ENCODE assay signal across 23 cellular contexts in genomic region chr16:69273009-69273408, GRCh38. TPM values are rescaled to one million over a fixed set of nuclear protein-coding genes. Genes with fewer than 3 reads are reported as not detected.
DNase-seq lines count a peak whose midpoint lies in the region; ATAC-seq and TF ChIP-seq lines count a peak whose summit lies in the region.
"Had no signal": no experiment of that assay in that cellular context is flagged by ENCODE, and none has a peak within 500 bp of the region (broad histone marks: within the 10 kb centered on the region; RNA-seq: fewer than 3 reads in every experiment).

No MANE protein-coding gene starts in this region.

- H3K9me2 ChIP-seq in GM23248 (ENCODE audit: insufficient read depth) = no peaks in the 10 kb centered on the region

- H3K4me3 ChIP-seq in GM23248 (no peak overlapping the region), brain microvascular endothelial cell (ENCODE audit: low read depth, low read length) (no peak overlapping the region), fibroblast of villous mesenchyme (ENCODE audit: low read depth, low read length) (no peak overlapping the region), neural progenitor cell (no peak overlapping the region), mucosa of descending colon (no peak overlapping the region), ascending aorta (no peak overlapping the region)
- H3K4me3 ChIP-seq: coronary artery, tibial nerve had no signal

- H3K4me1 Mint-ChIP-seq in neural progenitor cell = no peaks in the 10 kb centered on the region
- H3K4me1 Mint-ChIP-seq: naive thymus-derived CD8-positive, alpha-beta T cell had no signal

- H3K27me3 ChIP-seq in GM23248 (replicated peaks; ENCODE audit: insufficient read depth) = no peaks in the 10 kb centered on the region
- H3K27me3 ChIP-seq in brain microvascular endothelial cell (replicated peaks) = no peaks in the 10 kb centered on the region
- H3K27me3 ChIP-seq in neural progenitor cell = no peaks in the 10 kb centered on the region
- no peaks in the 10 kb centered on the region for H3K27me3 ChIP-seq in ascending aorta
- H3K27me3 ChIP-seq: tibial nerve had no signal

- H3K9ac ChIP-seq in GM23248 = no peak overlapping the region
- no peak overlapping the region for H3K9ac ChIP-seq in neural progenitor cell

- H3K27ac Mint-ChIP-seq in neural progenitor cell = no peak overlapping the region
- H3K27ac Mint-ChIP-seq: activated CD8-positive, alpha-beta T cell treated with anti-CD3 and anti-CD28 coated beads, Interleukin-2, amount 10 ng/mL, durations not matched to agents 7 days and 5 days; activated T-cell treated with anti-CD3 and anti-CD28 coated beads, Interleukin-2, amount 50 U/mL, for 24 hours; naive thymus-derived CD8-positive, alpha-beta T cell had no signal

- H3K27ac ChIP-seq in GM23248 = no peak overlapping the region
- H3K27ac ChIP-seq in brain microvascular endothelial cell = peak overlapping the region; percentile 71
- no peak overlapping the region for H3K27ac ChIP-seq in neural progenitor cell
- no peak overlapping the region for H3K27ac ChIP-seq in ascending aorta
- H3K27ac ChIP-seq: RWPE1, tibial nerve had no signal

- H2AFZ ChIP-seq in GM23248 (no peak overlapping the region), neural progenitor cell (replicated peaks) (no peak overlapping the region)

- in situ Hi-C loops in GM23248 (cut with MboI) = no loop called here
- in situ Hi-C loops in brain microvascular endothelial cell (cut with HindIII; ENCODE audit: low pct_ligation_motif_present, low sequenced_read_pairs) = no loop called here

- no peaks in the 10 kb centered on the region for H3K9me3 ChIP-seq in GM23248 (ENCODE audit: low read depth)
- no peaks in the 10 kb centered on the region for H3K9me3 ChIP-seq in neural progenitor cell (ENCODE audit: low read depth)
- no peaks in the 10 kb centered on the region for H3K9me3 ChIP-seq in mucosa of descending colon
- no peaks in the 10 kb centered on the region for H3K9me3 ChIP-seq in ascending aorta
- H3K9me3 ChIP-seq: tibial nerve had no signal

- no peak for ATAC-seq in mucosa of descending colon
- ATAC-seq in HG02571 (IDR thresholded peaks at IDR 0.05; ENCODE audit: unreplicated experiment) = no peak
- ATAC-seq: activated CD8-positive, alpha-beta T cell treated with anti-CD3 and anti-CD28 coated beads, Interleukin-2, amount 10 ng/mL, durations not matched to agents 7 days and 5 days; left cardiac atrium; naive thymus-derived CD8-positive, alpha-beta T cell had no signal

- WGBS in GM23248 (ENCODE audit: low coverage in 1 of 2, low lambda C conversion rate in 2 of 2, missing lambda C conversion rate in 2 of 2), 2 experiments = 84 to 86% methylated on average over 4 of the region's 4 CpGs

- no peak for TF ChIP-seq CTCF in brain microvascular endothelial cell (IDR thresholded peaks at IDR 0.05; ENCODE audit: low read depth, low read length, missing control alignments)
- no peak for TF ChIP-seq CTCF in fibroblast of villous mesenchyme (IDR thresholded peaks at IDR 0.05; ENCODE audit: insufficient read depth, low read depth, low read length)
- no peak for TF ChIP-seq CTCF in neural progenitor cell (IDR thresholded peaks at IDR 0.05)
- TF ChIP-seq CTCF in mucosa of descending colon (IDR thresholded peaks at IDR 0.05) = no peak
- TF ChIP-seq CTCF in ascending aorta (IDR thresholded peaks at IDR 0.05) = no peak

- H3K36me3 Mint-ChIP-seq in neural progenitor cell = peaks cover 18% of the 10 kb centered on the region

- H4K20me1 ChIP-seq in GM23248 (ENCODE audit: insufficient read depth) = no peaks in the 10 kb centered on the region
- no peaks in the 10 kb centered on the region for H4K20me1 ChIP-seq in neural progenitor cell (ENCODE audit: low read depth)

- H3K27me3 Mint-ChIP-seq in neural progenitor cell (ENCODE audit: insufficient read depth, low read depth) = no peaks in the 10 kb centered on the region
- H3K27me3 Mint-ChIP-seq: activated T-cell treated with anti-CD3 and anti-CD28 coated beads, Interleukin-2, amount 50 U/mL, for 24 hours; naive thymus-derived CD8-positive, alpha-beta T cell had no signal

- peak; percentile 62 for DNase-seq in GM23248
- peak; percentile 88 for DNase-seq in brain microvascular endothelial cell
- peak; percentile 79 for DNase-seq in fibroblast of villous mesenchyme (ENCODE audit: low read depth)
- peak; percentile 65 for DNase-seq in smooth muscle cell of the brain vasculature (ENCODE audit: low read depth, low spot score)
- no peak for DNase-seq in neural progenitor cell (ENCODE audit: low spot score)
- no peak for DNase-seq in mucosa of descending colon
- no peak for DNase-seq in ascending aorta (ENCODE audit: low spot score in 2 of 2)
- DNase-seq: activated CD4-positive, CD25-positive, alpha-beta regulatory T cell; activated CD8-positive, alpha-beta T cell treated with anti-CD3 and anti-CD28 coated beads, Interleukin-2, amount 10 ng/mL, durations not matched to agents 7 days and 5 days; activated naive CD4-positive, alpha-beta T cell treated with Interleukin-2 at 50 U/mL for 16 hours; activated T-cell treated with anti-CD3 and anti-CD28 coated beads, Interleukin-2, amount 50 U/mL, for 24 hours; anterior cingulate cortex; left cardiac atrium; naive thymus-derived CD8-positive, alpha-beta T cell; NCI-H2171; NCI-H526 treated with DMSO at 0.1 percent for 48 hours; stimulated activated CD4-positive, alpha-beta T cell treated with anti-CD3 and anti-CD28 coated beads, Interleukin-2, amount 100 ng/mL, for 24 hours; stimulated activated naive CD4-positive, alpha-beta T cell treated with Interleukin-2 at 50 U/mL for 16 hours; T-helper 9 cell had no signal

- H3K4me3 Mint-ChIP-seq in neural progenitor cell = no peak overlapping the region
- H3K4me3 Mint-ChIP-seq: activated CD8-positive, alpha-beta T cell treated with anti-CD3 and anti-CD28 coated beads, Interleukin-2, amount 10 ng/mL, durations not matched to agents 7 days and 5 days; activated T-cell treated with anti-CD3 and anti-CD28 coated beads, Interleukin-2, amount 50 U/mL, for 24 hours; naive thymus-derived CD8-positive, alpha-beta T cell had no signal

- H3K36me3 ChIP-seq in GM23248 (ENCODE audit: low read depth) (peaks cover 14% of the 10 kb centered on the region; the same call in 1 of the 2 replicates), brain microvascular endothelial cell (replicated peaks) (no peaks in the 10 kb centered on the region), neural progenitor cell (no peaks in the 10 kb centered on the region), mucosa of descending colon (ENCODE audit: low read depth) (no peaks in the 10 kb centered on the region), ascending aorta (peaks cover 3 to 8% of the 10 kb centered on the region in 2 donors)

- H3F3A ChIP-seq in GM23248 (ENCODE audit: insufficient read depth) = peaks cover 46% of the 10 kb centered on the region
- H3F3A ChIP-seq in neural progenitor cell (ENCODE audit: low read depth) = no peaks in the 10 kb centered on the region

- peaks cover 30% of the 10 kb centered on the region for H3K4me1 ChIP-seq in GM23248 (ENCODE audit: insufficient read depth)
- no peaks in the 10 kb centered on the region for H3K4me1 ChIP-seq in neural progenitor cell
- no peaks in the 10 kb centered on the region for H3K4me1 ChIP-seq in mucosa of descending colon (ENCODE audit: low read depth)
- peaks cover 0 to 19% of the 10 kb centered on the region in 2 donors for H3K4me1 ChIP-seq in ascending aorta

- H3K4me2 ChIP-seq in GM23248 (ENCODE audit: unreplicated experiment) = no peak overlapping the region
- no peak overlapping the region for H3K4me2 ChIP-seq in neural progenitor cell

- no peaks in the 10 kb centered on the region for H3K9me3 Mint-ChIP-seq in neural progenitor cell
- H3K9me3 Mint-ChIP-seq: activated T-cell treated with anti-CD3 and anti-CD28 coated beads, Interleukin-2, amount 50 U/mL, for 24 hours; naive thymus-derived CD8-positive, alpha-beta T cell had no signal

- H3K79me2 ChIP-seq in GM23248 (ENCODE audit: insufficient read depth) = peaks cover 36% of the 10 kb centered on the region
- no peaks in the 10 kb centered on the region for H3K79me2 ChIP-seq in neural progenitor cell (ENCODE audit: low read depth)

- intact Hi-C loops in mucosa of descending colon (cut with DNase I, micrococcal nuclease) = no loop called here
- intact Hi-C loops in ascending aorta (cut with DNase I) = no loop called here

RNA-seq across cellular contexts. Expression of gene VPS4A, which starts 38.1 kb away (rescaled TPM):
- total RNA-seq in GM23248 (2014; rRNA removed; shearing (Covaris generic)) = 35.9 and 36.5 TPM in 2 replicates
- 43.8 and 44.9 TPM in 2 replicates for polyA plus RNA-seq in GM23248 (2016; fragmentation: Nextera tagmentation; extraction: Ambion mirVana)
- 31.1 and 34.1 TPM in 2 replicates for total RNA-seq in fibroblast of villous mesenchyme
- total RNA-seq in neural progenitor cell (ENCODE audit: low replicate concordance) = 21.9 and 35.8 TPM in 2 replicates
- total RNA-seq in mucosa of descending colon = 10 to 100 TPM; 35.9 to 39.6 (median 36.3) TPM
- 38.3 TPM for total RNA-seq in ascending aorta

RNA-seq across cellular contexts. Expression of gene PDF, which starts 57.4 kb away (rescaled TPM):
- total RNA-seq in GM23248 (2014; rRNA removed; shearing (Covaris generic)) = 12.3 and 21.5 TPM in 2 replicates
- 18.0 and 20.9 TPM in 2 replicates for polyA plus RNA-seq in GM23248 (2016; fragmentation: Nextera tagmentation; extraction: Ambion mirVana)
- total RNA-seq in fibroblast of villous mesenchyme (11.7 and 18.7 TPM in 2 replicates), neural progenitor cell (ENCODE audit: low replicate concordance) (12.9 and 14.1 TPM in 2 replicates), mucosa of descending colon (10 to 100 TPM in 1 of 3 donors, 1 to 10 TPM in 2; 9.0 to 14.8 (median 10.0) TPM), ascending aorta (49.9 TPM)

Comparison
In these comparisons a context has a peak if more than half of its experiments do, and no peak if none do; other contexts are left out.
1. DNase-seq: peak in GM23248 (single experiment), brain microvascular endothelial cell (single experiment), fibroblast of villous mesenchyme (single experiment) and smooth muscle cell of the brain vasculature (single experiment); none in neural progenitor cell (single experiment), mucosa of descending colon (0 of 3) and ascending aorta (0 of 2).